3 cellular contexts compared by ENCODE assay signal in the genomic region with DNA sequence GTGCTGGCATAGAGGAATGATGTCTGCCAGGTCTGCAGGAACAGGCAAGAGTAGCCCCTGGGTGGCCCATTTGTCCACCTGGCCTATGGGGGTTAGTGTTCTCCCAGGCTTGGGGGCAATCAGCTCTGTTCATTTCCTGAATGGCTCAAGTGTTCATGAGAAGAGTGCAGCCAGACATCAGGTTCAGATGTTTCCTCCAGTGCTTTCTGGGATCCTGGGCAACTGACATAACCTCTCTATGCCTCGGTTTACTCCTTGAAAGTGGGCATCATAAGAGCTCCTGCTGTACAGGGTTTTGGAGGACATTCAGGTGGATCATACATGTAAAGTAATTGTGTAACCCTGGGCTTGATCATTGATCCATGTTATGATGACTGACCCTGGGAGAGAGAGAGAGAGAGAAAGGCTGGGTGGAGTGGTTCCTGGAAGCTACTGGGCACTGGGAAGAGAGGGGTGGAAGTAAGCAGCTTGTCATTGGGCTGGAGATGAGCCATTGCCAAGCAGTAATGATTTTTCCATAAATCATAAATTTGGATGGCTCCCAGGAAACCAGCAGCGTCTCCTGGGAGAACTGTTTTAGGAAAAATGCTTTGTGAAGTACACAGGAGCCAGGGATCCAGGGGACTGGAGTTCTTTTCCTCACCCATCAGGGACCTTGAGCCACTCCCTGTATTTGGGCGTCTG.
TF ChIP-seq lines count a peak whose summit lies in the region.

No MANE protein-coding gene starts in this region.

TF ChIP-seq in liver, 16 proteins besides CTCF, POLR2A, EP300 and RAD21:
- TF ChIP-seq HNF4A (conservative IDR thresholded peaks at IDR 0.05) (peak; percentile 7 to 22), HNF4G (IDR thresholded peaks at IDR 0.05) (no peak), JUND (IDR thresholded peaks at IDR 0.05) (peak in 1 of 2 donors; percentile 9), RXRA (IDR thresholded peaks at IDR 0.05) (peak in 1 of 2 donors; percentile 19)
- TF ChIP-seq, protein P1, sequence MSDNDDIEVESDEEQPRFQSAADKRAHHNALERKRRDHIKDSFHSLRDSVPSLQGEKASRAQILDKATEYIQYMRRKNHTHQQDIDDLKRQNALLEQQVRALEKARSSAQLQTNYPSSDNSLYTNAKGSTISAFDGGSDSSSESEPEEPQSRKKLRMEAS (IDR thresholded peaks at IDR 0.05), result peak; percentile 17

TF ChIP-seq in HepG2, 621 proteins besides CTCF, POLR2A, EP300 and RAD21 (continues in another document):
- TF ChIP-seq KAT8 (CRISPR knock-in tag; IDR thresholded peaks at IDR 0.05), result no peak
- TF ChIP-seq, protein P2, sequence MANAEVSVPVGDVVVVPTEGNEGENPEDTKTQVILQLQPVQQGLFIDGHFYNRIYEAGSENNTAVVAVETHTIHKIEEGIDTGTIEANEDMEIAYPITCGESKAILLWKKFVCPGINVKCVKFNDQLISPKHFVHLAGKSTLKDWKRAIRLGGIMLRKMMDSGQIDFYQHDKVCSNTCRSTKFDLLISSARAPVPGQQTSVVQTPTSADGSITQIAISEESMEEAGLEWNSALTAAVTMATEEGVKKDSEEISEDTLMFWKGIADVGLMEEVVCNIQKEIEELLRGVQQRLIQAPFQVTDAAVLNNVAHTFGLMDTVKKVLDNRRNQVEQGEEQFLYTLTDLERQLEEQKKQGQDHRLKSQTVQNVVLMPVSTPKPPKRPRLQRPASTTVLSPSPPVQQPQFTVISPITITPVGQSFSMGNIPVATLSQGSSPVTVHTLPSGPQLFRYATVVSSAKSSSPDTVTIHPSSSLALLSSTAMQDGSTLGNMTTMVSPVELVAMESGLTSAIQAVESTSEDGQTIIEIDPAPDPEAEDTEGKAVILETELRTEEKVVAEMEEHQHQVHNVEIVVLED (CRISPR knock-in tag; IDR thresholded peaks at IDR 0.05; ENCODE audit: borderline replicate concordance), result no peak
- TF ChIP-seq HDAC1 (CRISPR knock-in tag; IDR thresholded peaks at IDR 0.05), result no peak
- no peak for TF ChIP-seq ZNF20 (CRISPR knock-in tag; IDR thresholded peaks at IDR 0.05)
- TF ChIP-seq MED8 (CRISPR knock-in tag; IDR thresholded peaks at IDR 0.05; ENCODE audit: insufficient replicate concordance), result no peak
- no peak for TF ChIP-seq ZNF569 (CRISPR knock-in tag; IDR thresholded peaks at IDR 0.05; ENCODE audit: borderline replicate concordance)
- TF ChIP-seq AKAP8 (CRISPR knock-in tag; IDR thresholded peaks at IDR 0.05), result no peak
- TF ChIP-seq ZBTB42 (CRISPR knock-in tag; IDR thresholded peaks at IDR 0.05), result no peak
- no peak for TF ChIP-seq SMARCE1 (IDR thresholded peaks at IDR 0.05; ENCODE audit: borderline replicate concordance)
- TF ChIP-seq, protein P3, sequence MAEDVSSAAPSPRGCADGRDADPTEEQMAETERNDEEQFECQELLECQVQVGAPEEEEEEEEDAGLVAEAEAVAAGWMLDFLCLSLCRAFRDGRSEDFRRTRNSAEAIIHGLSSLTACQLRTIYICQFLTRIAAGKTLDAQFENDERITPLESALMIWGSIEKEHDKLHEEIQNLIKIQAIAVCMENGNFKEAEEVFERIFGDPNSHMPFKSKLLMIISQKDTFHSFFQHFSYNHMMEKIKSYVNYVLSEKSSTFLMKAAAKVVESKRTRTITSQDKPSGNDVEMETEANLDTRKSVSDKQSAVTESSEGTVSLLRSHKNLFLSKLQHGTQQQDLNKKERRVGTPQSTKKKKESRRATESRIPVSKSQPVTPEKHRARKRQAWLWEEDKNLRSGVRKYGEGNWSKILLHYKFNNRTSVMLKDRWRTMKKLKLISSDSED (CRISPR knock-in tag; IDR thresholded peaks at IDR 0.05), result no peak
- TF ChIP-seq, protein P4, sequence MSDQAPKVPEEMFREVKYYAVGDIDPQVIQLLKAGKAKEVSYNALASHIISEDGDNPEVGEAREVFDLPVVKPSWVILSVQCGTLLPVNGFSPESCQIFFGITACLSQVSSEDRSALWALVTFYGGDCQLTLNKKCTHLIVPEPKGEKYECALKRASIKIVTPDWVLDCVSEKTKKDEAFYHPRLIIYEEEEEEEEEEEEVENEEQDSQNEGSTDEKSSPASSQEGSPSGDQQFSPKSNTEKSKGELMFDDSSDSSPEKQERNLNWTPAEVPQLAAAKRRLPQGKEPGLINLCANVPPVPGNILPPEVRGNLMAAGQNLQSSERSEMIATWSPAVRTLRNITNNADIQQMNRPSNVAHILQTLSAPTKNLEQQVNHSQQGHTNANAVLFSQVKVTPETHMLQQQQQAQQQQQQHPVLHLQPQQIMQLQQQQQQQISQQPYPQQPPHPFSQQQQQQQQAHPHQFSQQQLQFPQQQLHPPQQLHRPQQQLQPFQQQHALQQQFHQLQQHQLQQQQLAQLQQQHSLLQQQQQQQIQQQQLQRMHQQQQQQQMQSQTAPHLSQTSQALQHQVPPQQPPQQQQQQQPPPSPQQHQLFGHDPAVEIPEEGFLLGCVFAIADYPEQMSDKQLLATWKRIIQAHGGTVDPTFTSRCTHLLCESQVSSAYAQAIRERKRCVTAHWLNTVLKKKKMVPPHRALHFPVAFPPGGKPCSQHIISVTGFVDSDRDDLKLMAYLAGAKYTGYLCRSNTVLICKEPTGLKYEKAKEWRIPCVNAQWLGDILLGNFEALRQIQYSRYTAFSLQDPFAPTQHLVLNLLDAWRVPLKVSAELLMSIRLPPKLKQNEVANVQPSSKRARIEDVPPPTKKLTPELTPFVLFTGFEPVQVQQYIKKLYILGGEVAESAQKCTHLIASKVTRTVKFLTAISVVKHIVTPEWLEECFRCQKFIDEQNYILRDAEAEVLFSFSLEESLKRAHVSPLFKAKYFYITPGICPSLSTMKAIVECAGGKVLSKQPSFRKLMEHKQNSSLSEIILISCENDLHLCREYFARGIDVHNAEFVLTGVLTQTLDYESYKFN (CRISPR knock-in tag; conservative IDR thresholded peaks at IDR 0.05), result no peak
- TF ChIP-seq, protein P5, sequence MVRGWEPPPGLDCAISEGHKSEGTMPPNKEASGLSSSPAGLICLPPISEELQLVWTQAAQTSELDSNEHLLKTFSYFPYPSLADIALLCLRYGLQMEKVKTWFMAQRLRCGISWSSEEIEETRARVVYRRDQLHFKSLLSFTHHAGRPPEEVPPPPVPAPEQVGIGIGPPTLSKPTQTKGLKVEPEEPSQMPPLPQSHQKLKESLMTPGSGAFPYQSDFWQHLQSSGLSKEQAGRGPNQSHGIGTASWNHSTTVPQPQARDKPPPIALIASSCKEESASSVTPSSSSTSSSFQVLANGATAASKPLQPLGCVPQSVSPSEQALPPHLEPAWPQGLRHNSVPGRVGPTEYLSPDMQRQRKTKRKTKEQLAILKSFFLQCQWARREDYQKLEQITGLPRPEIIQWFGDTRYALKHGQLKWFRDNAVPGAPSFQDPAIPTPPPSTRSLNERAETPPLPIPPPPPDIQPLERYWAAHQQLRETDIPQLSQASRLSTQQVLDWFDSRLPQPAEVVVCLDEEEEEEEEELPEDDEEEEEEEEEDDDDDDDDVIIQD (CRISPR knock-in tag; IDR thresholded peaks at IDR 0.05; ENCODE audit: low read depth), result no peak
- TF ChIP-seq, protein P6, sequence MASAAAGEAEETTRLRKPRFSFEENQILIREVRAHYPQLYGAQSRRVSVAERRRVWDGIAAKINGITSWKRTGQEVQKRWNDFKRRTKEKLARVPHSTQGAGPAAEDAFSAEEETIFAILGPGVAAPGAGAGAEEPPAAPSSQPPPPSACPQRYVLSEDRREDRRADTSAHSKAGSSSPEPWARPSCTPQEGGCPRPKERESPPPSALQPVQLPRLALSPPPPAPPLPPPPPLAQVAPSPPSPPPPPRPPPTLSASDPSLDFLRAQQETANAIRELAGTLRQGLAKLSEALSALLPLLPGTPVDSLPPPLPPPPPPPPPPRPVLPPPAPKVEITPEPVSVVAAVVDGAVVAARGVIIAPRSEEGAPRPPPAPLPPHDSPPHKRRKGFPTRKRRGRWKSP (CRISPR knock-in tag; IDR thresholded peaks at IDR 0.05), result no peak
- no peak for TF ChIP-seq ZFX (CRISPR knock-in tag; IDR thresholded peaks at IDR 0.05; ENCODE audit: low read depth)
- TF ChIP-seq ATF1 (CRISPR knock-in tag; IDR thresholded peaks at IDR 0.05), result no peak

TF ChIP-seq in H1, 55 proteins besides CTCF, POLR2A, EP300 and RAD21:
- TF ChIP-seq JUN (IDR thresholded peaks at IDR 0.05; ENCODE audit: low read depth, low read length) (no peak), TAF1 (IDR thresholded peaks at IDR 0.05; ENCODE audit: low read depth, low read length) (no peak), CHD2 (IDR thresholded peaks at IDR 0.05; ENCODE audit: low read length) (no peak), TEAD4 (IDR thresholded peaks at IDR 0.05; ENCODE audit: low read depth, low read length) (no peak), GABPA (IDR thresholded peaks at IDR 0.05; ENCODE audit: borderline replicate concordance, insufficient read depth, low read length) (no peak), TAF7 (optimal IDR thresholded peaks at IDR 0.05; ENCODE audit: borderline replicate concordance, low read depth, low read length) (no peak), CREB1 (IDR thresholded peaks at IDR 0.05) (no peak), CEBPB (IDR thresholded peaks at IDR 0.05; ENCODE audit: low read depth, low read length) (no peak), SP1 (IDR thresholded peaks at IDR 0.05; ENCODE audit: low read depth, low read length) (no peak), CBX5 (IDR thresholded peaks at IDR 0.05; ENCODE audit: low read depth, low read length) (no peak), NRF1 (IDR thresholded peaks at IDR 0.05; ENCODE audit: low read depth, low read length) (no peak)
- TF ChIP-seq, protein P7, sequence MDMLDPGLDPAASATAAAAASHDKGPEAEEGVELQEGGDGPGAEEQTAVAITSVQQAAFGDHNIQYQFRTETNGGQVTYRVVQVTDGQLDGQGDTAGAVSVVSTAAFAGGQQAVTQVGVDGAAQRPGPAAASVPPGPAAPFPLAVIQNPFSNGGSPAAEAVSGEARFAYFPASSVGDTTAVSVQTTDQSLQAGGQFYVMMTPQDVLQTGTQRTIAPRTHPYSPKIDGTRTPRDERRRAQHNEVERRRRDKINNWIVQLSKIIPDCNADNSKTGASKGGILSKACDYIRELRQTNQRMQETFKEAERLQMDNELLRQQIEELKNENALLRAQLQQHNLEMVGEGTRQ (IDR thresholded peaks at IDR 0.05; ENCODE audit: low read length), result no peak
